Comparison of ENCODE assay signal across 8 cellular contexts in genomic region chr12:28172434-28173030, GRCh38. TPM values are rescaled to one million over a fixed set of nuclear protein-coding genes. Genes with fewer than 3 reads are reported as not detected.
A peak's percentile ranks its signal among the peaks of the same experiment; 100 is the strongest.
DNase-seq lines count a peak whose midpoint lies in the region; ATAC-seq and TF ChIP-seq lines count a peak whose summit lies in the region.

No MANE protein-coding gene starts in this region.

- POLR2A ChIA-PET in AG04449 (lab: Yijun Ruan, JAX) = no interaction called here

- H3K79me2 ChIP-seq in GM23338 (replicated peaks; ENCODE audit: insufficient read depth) = no peaks in the 10 kb centered on the region

- H4K20me1 ChIP-seq in GM23338 (replicated peaks; ENCODE audit: insufficient read depth) = no peaks in the 10 kb centered on the region

- H3K4me3 Mint-ChIP-seq in GM23338 = no peak overlapping the region
- no peak overlapping the region for H3K4me3 Mint-ChIP-seq in nephron progenitor cell

- H3K4me1 Mint-ChIP-seq in GM23338 (no peaks in the 10 kb centered on the region), nephron progenitor cell (peaks cover 21% of the 10 kb centered on the region)

- DNase-seq in AG04449 (ENCODE audit: low read depth, low spot score) (peak; percentile 24), GM23338 (ENCODE audit: low spot score) (peak; percentile 66), NCI-H82 (lab: John Stamatoyannopoulos, UW) (peak; percentile 66), dermis blood vessel endothelial cell (peak; percentile 79), nephron progenitor cell (peak; percentile 15)
- DNase-seq in stimulated activated CD4-positive, alpha-beta T cell treated with anti-CD3 and anti-CD28 coated beads, Interleukin-12 subunit alpha, Interleukin-12 subunit beta, amount 100 ng/mL, for 4 hours = no peak

- H3K9me3 Mint-ChIP-seq in GM23338 (no peaks in the 10 kb centered on the region), nephron progenitor cell (no peaks in the 10 kb centered on the region)

- H3K27me3 Mint-ChIP-seq in GM23338 (ENCODE audit: insufficient read depth, low read depth, poor library complexity) (peaks cover 2% of the 10 kb centered on the region), nephron progenitor cell (ENCODE audit: low read depth, poor library complexity) (peaks cover 4% of the 10 kb centered on the region)

- ATAC-seq in GM23338 (peak; percentile 66), HG02973 (IDR thresholded peaks at IDR 0.05; ENCODE audit: unreplicated experiment) (no peak), GM18870 (IDR thresholded peaks at IDR 0.05; ENCODE audit: unreplicated experiment) (no peak)

- H3K36me3 ChIP-seq in GM23338 (ENCODE audit: insufficient read depth) = no peaks in the 10 kb centered on the region

- no peak overlapping the region for H3K4me3 ChIP-seq in AG04449 (ENCODE audit: low read depth, low read length)
- H3K4me3 ChIP-seq in GM23338 = no peak overlapping the region

- no peaks in the 10 kb centered on the region for H3F3A ChIP-seq in GM23338 (replicated peaks; ENCODE audit: low read depth)

- H3K27ac ChIP-seq in GM23338 (ENCODE audit: low read depth) = no peak overlapping the region

- CTCF ChIA-PET in AG04449 (lab: Yijun Ruan, JAX) = interaction anchor here (0.6 to 3.1 kb wide), 17 partner anchors 10 to 802 kb away, joined by 3 to 13 read pairs (median 7); partner anchors contain the start of genes KLHL42 and MANSC4

- no peaks in the 10 kb centered on the region for H3K9me2 ChIP-seq in GM23338 (ENCODE audit: insufficient read depth)

- H3K27me3 ChIP-seq in GM23338 (ENCODE audit: insufficient read depth) = no peaks in the 10 kb centered on the region

- peak; percentile 66 for TF ChIP-seq CTCF in AG04449 (IDR thresholded peaks at IDR 0.05; ENCODE audit: insufficient read depth, low read length, missing control alignments)
- TF ChIP-seq CTCF in GM23338 (conservative IDR thresholded peaks at IDR 0.05; ENCODE audit: low read depth in 2 of 2) = peak; percentile 77 to 80
- peak; percentile 57 for TF ChIP-seq CTCF in nephron progenitor cell (IDR thresholded peaks at IDR 0.05)

- H3K27ac Mint-ChIP-seq in GM23338 (peak overlapping the region; percentile 55; the same call in 1 of the 2 replicates), nephron progenitor cell (no peak overlapping the region)

- no peaks in the 10 kb centered on the region for H3K36me3 Mint-ChIP-seq in GM23338 (ENCODE audit: low read depth)
- H3K36me3 Mint-ChIP-seq in nephron progenitor cell (ENCODE audit: low read depth) = no peaks in the 10 kb centered on the region

- H2AFZ ChIP-seq in GM23338 = no peak overlapping the region

- H3K4me1 ChIP-seq in GM23338 (ENCODE audit: insufficient read depth) = no peaks in the 10 kb centered on the region

- H3K4me2 ChIP-seq in GM23338 = no peak overlapping the region

TF ChIP-seq in GM23338, 12 proteins besides CTCF, POLR2A, EP300 and RAD21 (continues in another document):
- TF ChIP-seq ETS1 (IDR thresholded peaks at IDR 0.05) (no peak), STAT1 (IDR thresholded peaks at IDR 0.05; ENCODE audit: unreplicated experiment) (no peak), EZH2 (IDR thresholded peaks at IDR 0.05; ENCODE audit: low read depth, unreplicated experiment) (no peak), CREB1 (CRISPR knock-in tag; IDR thresholded peaks at IDR 0.05; ENCODE audit: low read depth) (no peak), JUNB (IDR thresholded peaks at IDR 0.05; ENCODE audit: unreplicated experiment) (no peak), EZH2phosphoT487 (IDR thresholded peaks at IDR 0.05; ENCODE audit: unreplicated experiment) (no peak)
- TF ChIP-seq, protein P1, sequence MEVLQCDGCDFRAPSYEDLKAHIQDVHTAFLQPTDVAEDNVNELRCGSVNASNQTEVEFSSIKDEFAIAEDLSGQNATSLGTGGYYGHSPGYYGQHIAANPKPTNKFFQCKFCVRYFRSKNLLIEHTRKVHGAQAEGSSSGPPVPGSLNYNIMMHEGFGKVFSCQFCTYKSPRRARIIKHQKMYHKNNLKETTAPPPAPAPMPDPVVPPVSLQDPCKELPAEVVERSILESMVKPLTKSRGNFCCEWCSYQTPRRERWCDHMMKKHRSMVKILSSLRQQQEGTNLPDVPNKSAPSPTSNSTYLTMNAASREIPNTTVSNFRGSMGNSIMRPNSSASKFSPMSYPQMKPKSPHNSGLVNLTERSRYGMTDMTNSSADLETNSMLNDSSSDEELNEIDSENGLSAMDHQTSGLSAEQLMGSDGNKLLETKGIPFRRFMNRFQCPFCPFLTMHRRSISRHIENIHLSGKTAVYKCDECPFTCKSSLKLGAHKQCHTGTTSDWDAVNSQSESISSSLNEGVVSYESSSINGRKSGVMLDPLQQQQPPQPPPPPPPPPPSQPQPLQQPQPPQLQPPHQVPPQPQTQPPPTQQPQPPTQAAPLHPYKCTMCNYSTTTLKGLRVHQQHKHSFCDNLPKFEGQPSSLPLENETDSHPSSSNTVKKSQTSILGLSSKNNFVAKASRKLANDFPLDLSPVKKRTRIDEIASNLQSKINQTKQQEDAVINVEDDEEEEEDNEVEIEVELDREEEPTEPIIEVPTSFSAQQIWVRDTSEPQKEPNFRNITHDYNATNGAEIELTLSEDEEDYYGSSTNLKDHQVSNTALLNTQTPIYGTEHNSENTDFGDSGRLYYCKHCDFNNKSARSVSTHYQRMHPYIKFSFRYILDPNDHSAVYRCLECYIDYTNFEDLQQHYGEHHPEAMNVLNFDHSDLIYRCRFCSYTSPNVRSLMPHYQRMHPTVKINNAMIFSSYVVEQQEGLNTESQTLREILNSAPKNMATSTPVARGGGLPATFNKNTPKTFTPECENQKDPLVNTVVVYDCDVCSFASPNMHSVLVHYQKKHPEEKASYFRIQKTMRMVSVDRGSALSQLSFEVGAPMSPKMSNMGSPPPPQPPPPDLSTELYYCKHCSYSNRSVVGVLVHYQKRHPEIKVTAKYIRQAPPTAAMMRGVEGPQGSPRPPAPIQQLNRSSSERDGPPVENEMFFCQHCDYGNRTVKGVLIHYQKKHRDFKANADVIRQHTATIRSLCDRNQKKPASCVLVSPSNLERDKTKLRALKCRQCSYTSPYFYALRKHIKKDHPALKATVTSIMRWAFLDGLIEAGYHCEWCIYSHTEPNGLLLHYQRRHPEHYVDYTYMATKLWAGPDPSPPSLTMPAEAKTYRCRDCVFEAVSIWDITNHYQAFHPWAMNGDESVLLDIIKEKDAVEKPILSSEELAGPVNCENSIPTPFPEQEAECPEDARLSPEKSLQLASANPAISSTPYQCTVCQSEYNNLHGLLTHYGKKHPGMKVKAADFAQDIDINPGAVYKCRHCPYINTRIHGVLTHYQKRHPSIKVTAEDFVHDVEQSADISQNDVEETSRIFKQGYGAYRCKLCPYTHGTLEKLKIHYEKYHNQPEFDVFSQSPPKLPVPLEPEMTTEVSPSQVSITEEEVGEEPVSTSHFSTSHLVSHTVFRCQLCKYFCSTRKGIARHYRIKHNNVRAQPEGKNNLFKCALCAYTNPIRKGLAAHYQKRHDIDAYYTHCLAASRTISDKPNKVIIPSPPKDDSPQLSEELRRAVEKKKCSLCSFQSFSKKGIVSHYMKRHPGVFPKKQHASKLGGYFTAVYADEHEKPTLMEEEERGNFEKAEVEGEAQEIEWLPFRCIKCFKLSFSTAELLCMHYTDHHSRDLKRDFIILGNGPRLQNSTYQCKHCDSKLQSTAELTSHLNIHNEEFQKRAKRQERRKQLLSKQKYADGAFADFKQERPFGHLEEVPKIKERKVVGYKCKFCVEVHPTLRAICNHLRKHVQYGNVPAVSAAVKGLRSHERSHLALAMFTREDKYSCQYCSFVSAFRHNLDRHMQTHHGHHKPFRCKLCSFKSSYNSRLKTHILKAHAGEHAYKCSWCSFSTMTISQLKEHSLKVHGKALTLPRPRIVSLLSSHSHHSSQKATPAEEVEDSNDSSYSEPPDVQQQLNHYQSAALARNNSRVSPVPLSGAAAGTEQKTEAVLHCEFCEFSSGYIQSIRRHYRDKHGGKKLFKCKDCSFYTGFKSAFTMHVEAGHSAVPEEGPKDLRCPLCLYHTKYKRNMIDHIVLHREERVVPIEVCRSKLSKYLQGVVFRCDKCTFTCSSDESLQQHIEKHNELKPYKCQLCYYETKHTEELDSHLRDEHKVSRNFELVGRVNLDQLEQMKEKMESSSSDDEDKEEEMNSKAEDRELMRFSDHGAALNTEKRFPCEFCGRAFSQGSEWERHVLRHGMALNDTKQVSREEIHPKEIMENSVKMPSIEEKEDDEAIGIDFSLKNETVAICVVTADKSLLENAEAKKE (CRISPR knock-in tag; IDR thresholded peaks at IDR 0.05) = no peak

RNA-seq across cellular contexts. Expression of gene CCDC91, which starts 17.7 kb away (rescaled TPM):
- 17.0 and 24.7 TPM in 2 replicates for total RNA-seq in GM23338 (2014; rRNA removed; shearing (Covaris generic))
- polyA plus RNA-seq in GM23338 (2016; fragmentation: Nextera tagmentation; extraction: Ambion mirVana) = 40.0 and 48.7 TPM in 2 replicates
- total RNA-seq in dermis blood vessel endothelial cell = 8.3 and 12.6 TPM in 2 replicates
